In genomic region chr10:101379663-101380352, GRCh38 we compare ENCODE assay signal across 19 cellular contexts. TPM values are rescaled to one million over a fixed set of nuclear protein-coding genes. Genes with fewer than 3 reads are reported as not detected.
DNase-seq lines count a peak whose midpoint lies in the region; ATAC-seq, FAIRE-seq and TF ChIP-seq lines count a peak whose summit lies in the region.
"Had no signal": no experiment of that assay in that cellular context is flagged by ENCODE, and none has a peak within 500 bp of the region (broad histone marks: within the 10 kb centered on the region; RNA-seq: fewer than 3 reads in every experiment).

No MANE protein-coding gene starts in this region.

- no peaks in the 10 kb centered on the region for H3K36me3 ChIP-seq in suprapubic skin

- ATAC-seq in foreskin keratinocyte (no peak), HG03457 (IDR thresholded peaks at IDR 0.05; ENCODE audit: unreplicated experiment) (no peak)

- H3K4me1 ChIP-seq in foreskin keratinocyte (peaks cover 19% of the 10 kb centered on the region), suprapubic skin (peaks cover 23% of the 10 kb centered on the region)

- H3K9me3 ChIP-seq in suprapubic skin: no peaks in the 10 kb centered on the region

- H3K27me3 ChIP-seq in foreskin keratinocyte (no peaks in the 10 kb centered on the region), suprapubic skin (no peaks in the 10 kb centered on the region)

- no peak for TF ChIP-seq EP300 in suprapubic skin (IDR thresholded peaks at IDR 0.05)

- peak; percentile 28 for FAIRE-seq in TTC549 (lab: Jason Lieb, UNC)

- H3K4me3 ChIP-seq in suprapubic skin: no peak overlapping the region

- H3K4me1 Mint-ChIP-seq in activated T-cell treated with anti-CD3 and anti-CD28 coated beads, Interleukin-2, amount 50 U/mL, for 24 hours (ENCODE audit: low read depth): peaks cover 60% of the 10 kb centered on the region

- H3K27ac ChIP-seq in foreskin keratinocyte: peak overlapping the region; percentile 40
- H3K27ac ChIP-seq in suprapubic skin: peak overlapping the region; percentile 67
- H3K27ac ChIP-seq: HL-60 had no signal

- H3K27ac Mint-ChIP-seq in activated T-cell treated with anti-CD3 and anti-CD28 coated beads, Interleukin-2, amount 50 U/mL, for 24 hours: peak overlapping the region; percentile 91
- H3K27ac Mint-ChIP-seq: CD14-positive monocyte, H9 had no signal

- no peaks in the 10 kb centered on the region for H3K9me3 Mint-ChIP-seq in activated T-cell treated with anti-CD3 and anti-CD28 coated beads, Interleukin-2, amount 50 U/mL, for 24 hours
- H3K9me3 Mint-ChIP-seq: H9 had no signal

- 45% methylated on average over 5 of the region's 5 CpGs for WGBS in suprapubic skin

- no peak for TF ChIP-seq CTCF in foreskin keratinocyte (conservative IDR thresholded peaks at IDR 0.05)
- TF ChIP-seq CTCF in suprapubic skin (IDR thresholded peaks at IDR 0.05): no peak

- H3K27me3 Mint-ChIP-seq in activated T-cell treated with anti-CD3 and anti-CD28 coated beads, Interleukin-2, amount 50 U/mL, for 24 hours: no peaks in the 10 kb centered on the region

- peak overlapping the region; percentile 10 for H3K4me3 Mint-ChIP-seq in activated T-cell treated with anti-CD3 and anti-CD28 coated beads, Interleukin-2, amount 50 U/mL, for 24 hours
- H3K4me3 Mint-ChIP-seq: CD14-positive monocyte, H9 had no signal

- H3K36me3 Mint-ChIP-seq in activated T-cell treated with anti-CD3 and anti-CD28 coated beads, Interleukin-2, amount 50 U/mL, for 24 hours (ENCODE audit: low read depth): peaks cover 10% of the 10 kb centered on the region

- no peak for DNase-seq in activated T-cell treated with anti-CD3 and anti-CD28 coated beads, Interleukin-2, amount 50 U/mL, for 24 hours
- DNase-seq in activated T-cell treated with anti-CD3 and anti-CD28 coated beads, Interleukin-2, amount 50 U/mL, for 48 hours: no peak
- DNase-seq in foreskin keratinocyte: peak in 1 of 2 donors; percentile 15
- DNase-seq in suprapubic skin (ENCODE audit: low spot score in 2 of 2): no peak
- no peak for DNase-seq in cortex of kidney (lab: John Stamatoyannopoulos, UW)
- DNase-seq in LoVo (ENCODE audit: low spot score): no peak
- DNase-seq: 8988T, DND-41, H9, IMR-90, NCI-H1105, NCI-H187, NCI-H2107, NCI-H510A, NCI-H748 treated with DMSO at 0.1 percent for 48 hours had no signal

- no peak for TF ChIP-seq POLR2A in suprapubic skin (IDR thresholded peaks at IDR 0.05)

RNA-seq across cellular contexts. Expression of gene BTRC, which starts 25.8 kb away (rescaled TPM):
- total RNA-seq in foreskin keratinocyte (9.8 and 12.6 TPM in 2 replicates), suprapubic skin (10 to 100 TPM; 17.4 to 20.6 (median 18.5) TPM)
- 4.2 and 4.6 TPM in 2 replicates for polyA plus RNA-seq in foreskin keratinocyte
